8 cellular contexts compared by ENCODE assay signal in genomic region chr15:99732268-99732641, GRCh38. TPM values are rescaled to one million over a fixed set of nuclear protein-coding genes. Genes with fewer than 3 reads are reported as not detected.
A peak's percentile ranks its signal among the peaks of the same experiment; 100 is the strongest.
DNase-seq lines count a peak whose midpoint lies in the region; ATAC-seq and TF ChIP-seq lines count a peak whose summit lies in the region.

No MANE protein-coding gene starts in this region.

- H3K9me3 ChIP-seq in RWPE2 (ENCODE audit: severe bottlenecking) = no peaks in the 10 kb centered on the region
- no peaks in the 10 kb centered on the region for H3K9me3 ChIP-seq in ovary

- H3K27me3 Mint-ChIP-seq in Calu3 (ENCODE audit: unreplicated experiment) = no peaks in the 10 kb centered on the region

- ATAC-seq in RWPE2 (ENCODE audit: low read depth) (no peak), HG02884 (IDR thresholded peaks at IDR 0.05; ENCODE audit: unreplicated experiment) (no peak), HG03139 (IDR thresholded peaks at IDR 0.05; ENCODE audit: unreplicated experiment) (no peak)

- peaks cover 15% of the 10 kb centered on the region for H3K36me3 Mint-ChIP-seq in Calu3 (ENCODE audit: insufficient read depth, unreplicated experiment)

- intact Hi-C loops in Calu3 (cut with micrococcal nuclease; ENCODE audit: unreplicated experiment) (no loop called here), ovary (cut with DNase I) (no loop called here)

- peaks cover 14% of the 10 kb centered on the region for H3K36me3 ChIP-seq in RWPE2 (ENCODE audit: low read depth)
- H3K36me3 ChIP-seq in ovary = no peaks in the 10 kb centered on the region

- no peak overlapping the region for H3K27ac Mint-ChIP-seq in Calu3 (ENCODE audit: unreplicated experiment)

- H3K4me3 ChIP-seq in RWPE2 (ENCODE audit: severe bottlenecking) (peak overlapping the region; percentile 97), fibroblast of mammary gland (ENCODE audit: control insufficient read depth, low read depth, low read length) (peak overlapping the region; percentile 71), ovary (peak overlapping the region; percentile 99)

- BruUV-seq in Calu3 (replicated peaks; lab: Mats Ljungman, UMichigan) = no TSS peak

- DNase-seq in Calu3 (no peak), RWPE2 (ENCODE audit: low spot score) (no peak), fibroblast of mammary gland (ENCODE audit: low read depth) (peak; percentile 35), ovary (no peak), NCI-H526 treated with DMSO at 0.1 percent for 48 hours (lab: John Stamatoyannopoulos, UW) (no peak), DMS 273 treated with DMSO at 0.1 percent for 48 hours (lab: John Stamatoyannopoulos, UW) (no peak)

- H3K9me3 Mint-ChIP-seq in Calu3 (ENCODE audit: low read depth, unreplicated experiment) = no peaks in the 10 kb centered on the region

- CTCF ChIA-PET in Calu3 (lab: Charles Lee) = interaction anchor here (1.5 to 1.7 kb wide), 2 partner anchors 24 to 28 kb away, joined by 7 to 17 read pairs; no protein-coding TSS in a partner anchor

- H3K27ac ChIP-seq in RWPE2 (ENCODE audit: poor library complexity, severe bottlenecking) (no peak overlapping the region), ovary (peak overlapping the region in 1 of 2 donors; percentile 84)

- H3K4me1 Mint-ChIP-seq in Calu3 (ENCODE audit: low read depth, unreplicated experiment) = peaks cover 7% of the 10 kb centered on the region

- no peaks in the 10 kb centered on the region for H3K27me3 ChIP-seq in RWPE2 (ENCODE audit: insufficient read depth, poor library complexity, severe bottlenecking)
- H3K27me3 ChIP-seq in ovary = no peaks in the 10 kb centered on the region

- TF ChIP-seq EP300 in ovary (IDR thresholded peaks at IDR 0.05) = no peak

- peak overlapping the region; percentile 73 for H3K4me3 Mint-ChIP-seq in Calu3 (ENCODE audit: low read depth, unreplicated experiment)

- TF ChIP-seq CTCF in Calu3 (IDR thresholded peaks at IDR 0.05; ENCODE audit: unreplicated experiment) (no peak), RWPE2 (IDR thresholded peaks at IDR 0.05; ENCODE audit: poor library complexity, severe bottlenecking) (no peak), fibroblast of mammary gland (conservative IDR thresholded peaks at IDR 0.05; ENCODE audit: control insufficient read depth, insufficient read depth, low read depth, low read length) (no peak), ovary (IDR thresholded peaks at IDR 0.05) (no peak)

- WGBS in ovary, 3 donors = 7 to 11% (median 10%) methylated on average over 8 of the region's 8 CpGs

- H3K4me1 ChIP-seq in RWPE2 (ENCODE audit: insufficient read depth, poor library complexity, severe bottlenecking) (no peaks in the 10 kb centered on the region), ovary (ENCODE audit: insufficient read depth) (peaks cover 4% of the 10 kb centered on the region)

- no peak for TF ChIP-seq POLR2A in ovary (IDR thresholded peaks at IDR 0.05)

RNA-seq across cellular contexts. Expression of gene LYSMD4, which starts 1.0 kb away (rescaled TPM):
- total RNA-seq in Calu3 (2022) (6.6 and 8.2 TPM in 2 replicates), ovary (10 to 100 TPM in 5 of 7 donors, 1 to 10 TPM in 2; 6.2 to 12.9 (median 10.3) TPM)
- 1 to 10 TPM; 4.9 to 9.0 TPM for polyA plus RNA-seq in ovary
